7 cellular contexts compared by ENCODE assay signal in genomic region chr6:170292111-170292777, GRCh38. TPM values are rescaled to one million over a fixed set of nuclear protein-coding genes. Genes with fewer than 3 reads are reported as not detected.
DNase-seq lines count a peak whose midpoint lies in the region; TF ChIP-seq lines count a peak whose summit lies in the region.

No MANE protein-coding gene starts in this region.

- H2AFZ ChIP-seq in GM23248 (no peak overlapping the region), fibroblast of lung (ENCODE audit: low read length) (no peak overlapping the region)

- H3K4me2 ChIP-seq in GM23248 (ENCODE audit: unreplicated experiment): peak overlapping the region; percentile 48
- H3K4me2 ChIP-seq in fibroblast of lung (ENCODE audit: extremely low read depth, insufficient read depth, low read length): peak overlapping the region; percentile 50

- H3K9ac ChIP-seq in GM23248: no peak overlapping the region
- no peak overlapping the region for H3K9ac ChIP-seq in SK-N-MC (ENCODE audit: insufficient read length)
- no peak overlapping the region for H3K9ac ChIP-seq in fibroblast of lung (ENCODE audit: insufficient read depth, low read length)

- DNase-seq in GM23248 (peak; percentile 35), SK-N-MC (ENCODE audit: low read depth, low spot score) (no peak), fibroblast of lung (ENCODE audit: low read depth in 2 of 2) (no peak), skeletal muscle cell (ENCODE audit: low read depth) (no peak), SIG-M5 treated with dmso at 0.1 percent for 504 hours (lab: John Stamatoyannopoulos, UW; ENCODE audit: unreplicated experiment) (no peak), NCI-H774 (lab: John Stamatoyannopoulos, UW) (no peak)
- no peak for DNase-seq in stimulated activated CD4-positive, alpha-beta T cell treated with anti-CD3 and anti-CD28 coated beads, Interleukin-2, amount 100 ng/mL, for 24 hours

- no peaks in the 10 kb centered on the region for H3K36me3 ChIP-seq in GM23248 (ENCODE audit: low read depth)
- H3K36me3 ChIP-seq in SK-N-MC (ENCODE audit: insufficient read depth, low read length): no peaks in the 10 kb centered on the region
- no peaks in the 10 kb centered on the region for H3K36me3 ChIP-seq in fibroblast of lung (ENCODE audit: control insufficient read depth, insufficient read depth, low read length)

- H3F3A ChIP-seq in GM23248 (ENCODE audit: insufficient read depth): peaks cover 12% of the 10 kb centered on the region; the same call in 1 of the 2 replicates

- H4K20me1 ChIP-seq in GM23248 (ENCODE audit: insufficient read depth) (no peaks in the 10 kb centered on the region), fibroblast of lung (ENCODE audit: control insufficient read depth, extremely low read depth, insufficient read depth, low read length) (no peaks in the 10 kb centered on the region)

- H3K9me2 ChIP-seq in GM23248 (ENCODE audit: insufficient read depth): no peaks in the 10 kb centered on the region

- no peak for TF ChIP-seq CTCF in fibroblast of lung (conservative IDR thresholded peaks at IDR 0.05 in 1 of 2, IDR thresholded peaks at IDR 0.05 in 1 of 2; ENCODE audit: low read depth in 1 of 2, low read length in 2 of 2)

- H3K27ac ChIP-seq in GM23248: no peak overlapping the region
- no peak overlapping the region for H3K27ac ChIP-seq in SK-N-MC
- H3K27ac ChIP-seq in fibroblast of lung (ENCODE audit: insufficient read depth, low read length): no peak overlapping the region

- H3K4me1 ChIP-seq in GM23248 (ENCODE audit: insufficient read depth): 0 out of 2 replicates have a peak, but pooled peaks cover 6% of the 10 kb centered on the region
- H3K4me1 ChIP-seq in fibroblast of lung (ENCODE audit: control insufficient read depth, extremely low read depth, insufficient read depth, low read length): peaks cover 2% of the 10 kb centered on the region

- H3K4me3 ChIP-seq in GM23248 (no peak overlapping the region), SK-N-MC (peak overlapping the region; percentile 78), fibroblast of lung (replicated peaks in 1 of 4; ENCODE audit: control extremely low read depth in 1 of 4, insufficient read depth in 1 of 4, low read depth in 3 of 4, low read length in 4 of 4) (peak overlapping the region in 1 of 4 experiments; percentile 69), skeletal muscle cell (ENCODE audit: low read depth, low read length) (peak overlapping the region; percentile 65)

- in situ Hi-C loops in GM23248 (cut with MboI): no loop called here

- 13 to 16% methylated on average over 20 of the region's 20 CpGs for WGBS in GM23248 (ENCODE audit: low coverage in 1 of 2, low lambda C conversion rate in 2 of 2, missing lambda C conversion rate in 2 of 2), 2 experiments

- no peaks in the 10 kb centered on the region for H3K79me2 ChIP-seq in GM23248 (ENCODE audit: insufficient read depth)
- H3K79me2 ChIP-seq in fibroblast of lung (ENCODE audit: control insufficient read depth, insufficient read depth, low read length): no peaks in the 10 kb centered on the region

- H3K9me3 ChIP-seq in GM23248 (ENCODE audit: low read depth) (no peaks in the 10 kb centered on the region), SK-N-MC (ENCODE audit: low read depth, low read length) (no peaks in the 10 kb centered on the region), fibroblast of lung (ENCODE audit: control insufficient read depth, insufficient read depth, low read depth, low read length) (no peaks in the 10 kb centered on the region)

- H3K27me3 ChIP-seq in GM23248 (replicated peaks; ENCODE audit: insufficient read depth): peaks cover 63% of the 10 kb centered on the region
- H3K27me3 ChIP-seq in fibroblast of lung (ENCODE audit: control insufficient read depth, insufficient read depth, low read length): peaks cover 68% of the 10 kb centered on the region

RNA-seq across cellular contexts. Expression of gene DLL1, which starts 1.4 kb away (rescaled TPM):
- 0.38 and 0.86 TPM in 2 replicates for total RNA-seq in GM23248 (2014; rRNA removed; shearing (Covaris generic))
- polyA plus RNA-seq in GM23248 (2016; fragmentation: Nextera tagmentation; extraction: Ambion mirVana) (0.30 and 0.68 TPM in 2 replicates), fibroblast of lung (0.38 and 0.69 TPM in 2 replicates)
- 5.6 and 12.4 TPM in 2 replicates for total RNA-seq in fibroblast of lung
- polyA plus RNA-seq in fibroblast of lung (2012): 0.65 and 1.4 TPM in 2 replicates
- polyA minus RNA-seq in fibroblast of lung (ENCODE audit: low replicate concordance): 0.74 and 2.9 TPM in 2 replicates

RNA-seq across cellular contexts. Expression of gene FAM120B, which starts 14.3 kb away (rescaled TPM):
- total RNA-seq in GM23248 (2014; rRNA removed; shearing (Covaris generic)): 12.0 and 17.1 TPM in 2 replicates
- polyA plus RNA-seq in GM23248 (2016; fragmentation: Nextera tagmentation; extraction: Ambion mirVana) (28.5 and 29.1 TPM in 2 replicates), fibroblast of lung (14.4 and 14.8 TPM in 2 replicates)
- total RNA-seq in fibroblast of lung: 15.2 and 19.3 TPM in 2 replicates
- 17.5 and 18.3 TPM in 2 replicates for polyA plus RNA-seq in fibroblast of lung (2012)
- 53.1 and 54.6 TPM in 2 replicates for polyA minus RNA-seq in fibroblast of lung (ENCODE audit: low replicate concordance)
